ENCODE assay signal across 29 cellular contexts in genomic region chr7:92412745-92413144, GRCh38.
"Had no signal": no experiment of that assay in that cellular context is flagged by ENCODE, and none has a peak within 500 bp of the region (broad histone marks: within the 10 kb centered on the region; RNA-seq: fewer than 3 reads in every experiment).

No MANE protein-coding gene starts in this region.

- H3K36me3 Mint-ChIP-seq: naive B cell; natural killer cell; neural progenitor cell; stimulated activated memory B cell treated with anti-CD40 and anti-IgM and Interleukin-4, amounts not matched to agents 10 μg/mL and 1 μg/mL and 100 μg/mL, for 72 hours; type B pancreatic cell had no signal

- DNase-seq: islet precursor cell; kidney glomerular epithelial cell; left cardiac atrium; lower lobe of right lung; mammary epithelial cell; mesenchymal stem cell; naive B cell; natural killer cell; nephron progenitor cell; occipital lobe; ovary; right lobe of liver; stimulated activated CD4-positive, alpha-beta T cell treated with anti-CD3 and anti-CD28 coated beads, Interleukin-1b, Interleukin-23, amount 100 ng/mL, for 48 hours; stimulated activated CD4-positive, alpha-beta T cell treated with anti-CD3 and anti-CD28 coated beads, Interleukin-2, amount 100 ng/mL, for 48 hours; stimulated activated CD4-positive, alpha-beta T cell treated with anti-CD3 and anti-CD28 coated beads, Interleukin-4, amount 100 ng/mL, for 4 hours; stimulated activated CD8-positive, alpha-beta memory T cell treated with anti-CD3 and anti-CD28 coated beads, Interleukin-4, amount 100 ng/mL, for 48 hours; stimulated activated naive CD4-positive, alpha-beta T cell treated with Interleukin-2 at 50 U/mL for 16 hours; stimulated activated naive CD8-positive, alpha-beta T cell treated with anti-CD3 and anti-CD28 coated beads, Interleukin-15, amount 100 ng/mL, for 72 hours; substantia nigra had no signal

- H3K4me3 ChIP-seq: lower lobe of right lung, neural progenitor cell, ovary, right atrium auricular region, right lobe of liver, smooth muscle cell, tibial nerve, vagina had no signal

- H3K9ac ChIP-seq: neural progenitor cell had no signal

- H3K36me3 ChIP-seq: lower lobe of right lung, neural progenitor cell, neutrophil, ovary, right atrium auricular region, right lobe of liver, tibial nerve, vagina had no signal

- H3K27me3 Mint-ChIP-seq: type B pancreatic cell had no signal

- H3K4me1 Mint-ChIP-seq: naive B cell; natural killer cell; stimulated activated memory B cell treated with anti-CD40 and anti-IgM and Interleukin-4, amounts not matched to agents 10 μg/mL and 1 μg/mL and 100 μg/mL, for 72 hours; stimulated activated naive CD8-positive, alpha-beta T cell treated with anti-CD3 and anti-CD28 coated beads, Interleukin-15, amount 100 ng/mL, for 72 hours had no signal

- ATAC-seq: left cardiac atrium; left lobe of liver; natural killer cell; right lobe of liver; stimulated activated memory B cell treated with anti-CD40 and anti-IgM and Interleukin-4, amounts not matched to agents 10 μg/mL and 1 μg/mL and 100 μg/mL, for 72 hours; stimulated activated naive CD8-positive, alpha-beta T cell treated with anti-CD3 and anti-CD28 coated beads, Interleukin-15, amount 100 ng/mL, for 72 hours had no signal

- H3K27ac ChIP-seq: lower lobe of right lung, neural progenitor cell, neutrophil, ovary, right atrium auricular region, right lobe of liver, tibial nerve, vagina had no signal

- H3K4me2 ChIP-seq: neural progenitor cell, smooth muscle cell had no signal

- H3K9me3 Mint-ChIP-seq: natural killer cell, nephron progenitor cell, neural progenitor cell, type B pancreatic cell had no signal

- H3K4me3 Mint-ChIP-seq: naive B cell; natural killer cell; nephron progenitor cell; neural progenitor cell; stimulated activated memory B cell treated with anti-CD40 and anti-IgM and Interleukin-4, amounts not matched to agents 10 μg/mL and 1 μg/mL and 100 μg/mL, for 72 hours; stimulated activated naive CD8-positive, alpha-beta T cell treated with anti-CD3 and anti-CD28 coated beads, Interleukin-15, amount 100 ng/mL, for 72 hours; type B pancreatic cell had no signal

- H3K27ac Mint-ChIP-seq: naive B cell; natural killer cell; nephron progenitor cell; neural progenitor cell; progenitor cell of endocrine pancreas; stimulated activated memory B cell treated with anti-CD40 and anti-IgM and Interleukin-4, amounts not matched to agents 10 μg/mL and 1 μg/mL and 100 μg/mL, for 72 hours; stimulated activated naive CD8-positive, alpha-beta T cell treated with anti-CD3 and anti-CD28 coated beads, Interleukin-15, amount 100 ng/mL, for 72 hours; type B pancreatic cell had no signal

- H3K27me3 ChIP-seq: neural progenitor cell, ovary, right atrium auricular region, right lobe of liver, vagina had no signal

- H2AFZ ChIP-seq: neural progenitor cell had no signal

- H3K9me3 ChIP-seq: lower lobe of right lung, neutrophil, ovary, right atrium auricular region, right lobe of liver, tibial nerve, vagina had no signal

- H3K4me1 ChIP-seq: lower lobe of right lung, right atrium auricular region, right lobe of liver, tibial nerve, vagina had no signal
